In genomic region chr18:8704361-8705279, GRCh38 we compare ENCODE assay signal across 8 cellular contexts. TPM values are rescaled to one million over a fixed set of nuclear protein-coding genes. Genes with fewer than 3 reads are reported as not detected.
A peak's percentile ranks its signal among the peaks of the same experiment; 100 is the strongest.
DNase-seq lines count a peak whose midpoint lies in the region; ATAC-seq lines count a peak whose summit lies in the region.

No MANE protein-coding gene starts in this region.

- DNase-seq in AG08395 (ENCODE audit: low spot score) (peak; percentile 98), NCI-H345 (lab: John Stamatoyannopoulos, UW) (peak; percentile 95), cerebellum (ENCODE audit: low spot score) (peak; percentile 94), kidney glomerular epithelial cell (lab: John Stamatoyannopoulos, UW) (peak; percentile 76)
- peak; percentile 77 for DNase-seq in activated CD4-positive, alpha-beta T cell treated with anti-CD3 and anti-CD28 coated beads for 1 hour
- DNase-seq in stimulated activated CD4-positive, alpha-beta T cell treated with anti-CD3 and anti-CD28 coated beads, Interleukin-15, amount 100 ng/mL, for 24 hours, result peak; percentile 92

- ATAC-seq in GM19025 (IDR thresholded peaks at IDR 0.05; ENCODE audit: low read depth, unreplicated experiment) (peak; percentile 87), HG03280 (IDR thresholded peaks at IDR 0.05; ENCODE audit: unreplicated experiment) (peak; percentile 85)

RNA-seq across cellular contexts. Expression of gene MTCL1, which starts 0.7 kb away (rescaled TPM):
- 26.7 TPM for total RNA-seq in cerebellum

Comparison
In these comparisons a context has a peak if more than half of its experiments do, and no peak if none do; other contexts are left out.
1. Peak in every context shown above with its lines: DNase-seq and ATAC-seq.